9 cellular contexts compared by ENCODE assay signal in genomic region chr1:226132731-226133503, GRCh38. TPM values are rescaled to one million over a fixed set of nuclear protein-coding genes. Genes with fewer than 3 reads are reported as not detected.
DNase-seq lines count a peak whose midpoint lies in the region; ATAC-seq and TF ChIP-seq lines count a peak whose summit lies in the region.
"Had no signal": no experiment of that assay in that cellular context is flagged by ENCODE, and none has a peak within 500 bp of the region (broad histone marks: within the 10 kb centered on the region; RNA-seq: fewer than 3 reads in every experiment).

No MANE protein-coding gene starts in this region.

- H3K36me3 Mint-ChIP-seq in Caco-2 (ENCODE audit: insufficient read depth, unreplicated experiment) = peaks cover 13% of the 10 kb centered on the region

- H3K27me3 ChIP-seq in Caco-2 (replicated peaks; ENCODE audit: control insufficient read depth, insufficient read depth, low read length) = no peaks in the 10 kb centered on the region

- no peaks in the 10 kb centered on the region for H3K9me3 Mint-ChIP-seq in Caco-2 (ENCODE audit: unreplicated experiment)

- ATAC-seq in GM21367 (IDR thresholded peaks at IDR 0.05; ENCODE audit: unreplicated experiment) = peak; percentile 48
- ATAC-seq in HG02884 (IDR thresholded peaks at IDR 0.05; ENCODE audit: unreplicated experiment) = no peak

- peak overlapping the region; percentile 31 for H3K27ac Mint-ChIP-seq in Caco-2 (ENCODE audit: unreplicated experiment)

- intact Hi-C loops in Caco-2 (cut with micrococcal nuclease; ENCODE audit: unreplicated experiment) = no loop called here

- CTCF ChIA-PET in Caco-2 (lab: Charles Lee) = no interaction called here

- peaks cover 24% of the 10 kb centered on the region for H3K4me1 ChIP-seq in Caco-2

- POLR2A ChIA-PET in Caco-2 (lab: Charles Lee) = no interaction called here

- TF ChIP-seq CTCF in Caco-2 (IDR thresholded peaks at IDR 0.05; ENCODE audit: insufficient read depth in 1 of 2, low read depth in 1 of 2, low read length in 1 of 2, severe bottlenecking in 1 of 2, unreplicated experiment in 1 of 2) (no peak), VCaP (conservative IDR thresholded peaks at IDR 0.05) (no peak)

- no peaks in the 10 kb centered on the region for H3K36me3 ChIP-seq in Caco-2 (ENCODE audit: control insufficient read depth, insufficient read depth, low read length)
- H3K36me3 ChIP-seq: thoracic aorta had no signal

- H3K27ac ChIP-seq in VCaP = peak overlapping the region; percentile 93
- H3K27ac ChIP-seq: thoracic aorta had no signal

- no peak overlapping the region for H3K4me3 ChIP-seq in Caco-2 (ENCODE audit: low read depth, low read length)
- H3K4me3 ChIP-seq: thoracic aorta had no signal

- peaks cover 20% of the 10 kb centered on the region for H3K4me1 Mint-ChIP-seq in Caco-2 (ENCODE audit: low read depth, unreplicated experiment)

- H3K9me3 ChIP-seq in Caco-2 = no peaks in the 10 kb centered on the region
- H3K9me3 ChIP-seq: thoracic aorta had no signal

- no peaks in the 10 kb centered on the region for H3K27me3 Mint-ChIP-seq in Caco-2 (ENCODE audit: insufficient read depth, unreplicated experiment)

- BruUV-seq in Caco-2 (replicated peaks; lab: Mats Ljungman, UMichigan) = no TSS peak

- no peak overlapping the region for H3K4me3 Mint-ChIP-seq in Caco-2 (ENCODE audit: unreplicated experiment)

- DNase-seq in Caco-2 = no peak
- peak; percentile 43 for DNase-seq in mucosa of gallbladder (ENCODE audit: low spot score)
- DNase-seq in NCI-H774 (lab: John Stamatoyannopoulos, UW) = no peak
- DNase-seq in nucleus accumbens (lab: John Stamatoyannopoulos, UW) = no peak
- DNase-seq in NCI-H1930 (lab: John Stamatoyannopoulos, UW) = no peak

RNA-seq across cellular contexts. Expression of gene ACBD3, which starts 53.6 kb away (rescaled TPM):
- total RNA-seq in Caco-2 (2022) (38.5 and 41.7 TPM in 2 replicates), mucosa of gallbladder (39.0 TPM)
